In the genomic region with DNA sequence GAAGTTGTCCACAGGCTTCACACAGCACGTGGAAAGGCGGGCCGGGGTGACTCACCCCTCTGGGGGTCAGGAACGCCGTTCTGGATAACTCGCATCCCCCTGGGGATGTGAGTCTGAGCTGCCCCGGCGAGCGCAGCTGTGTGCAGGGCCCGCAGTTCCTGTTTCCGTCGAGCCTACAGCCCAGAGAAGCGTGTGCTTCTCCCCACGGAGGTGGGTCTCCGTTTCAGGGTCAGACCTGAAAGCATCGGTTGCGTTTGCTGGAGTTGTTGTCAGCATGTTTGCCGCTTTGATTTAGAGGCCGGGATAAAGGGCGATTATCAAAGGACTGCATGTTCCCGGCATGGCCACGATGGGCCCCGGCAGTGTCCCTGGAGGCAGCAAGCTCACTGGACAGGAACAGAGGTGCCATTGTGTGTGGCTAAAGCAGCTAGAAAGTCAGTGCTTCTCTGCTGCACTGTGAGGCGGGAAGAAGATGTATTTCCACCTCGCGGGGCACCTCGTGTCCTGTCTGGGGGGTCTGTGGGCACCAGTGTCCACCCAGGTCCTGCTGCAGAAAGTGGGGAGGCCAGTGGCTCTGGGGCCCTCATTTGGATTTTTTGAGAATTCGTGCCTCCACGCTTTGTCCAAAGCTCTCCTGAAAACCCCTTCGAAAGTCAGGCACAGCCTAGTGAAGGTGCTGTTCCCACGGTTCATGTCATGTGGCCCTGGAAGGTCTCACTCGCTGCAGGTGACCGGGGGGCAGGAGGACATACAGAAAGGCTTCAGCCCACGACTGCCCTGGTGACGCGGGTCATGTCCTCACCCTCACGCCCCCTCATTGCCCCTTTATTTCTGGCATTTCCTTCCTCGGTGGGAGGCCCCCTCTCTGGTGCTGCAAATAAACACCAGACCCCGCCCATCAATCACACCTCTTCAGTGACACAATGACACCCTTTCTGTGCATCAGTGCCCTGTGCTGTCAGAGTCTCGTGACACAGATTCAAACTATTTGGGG, we compare ENCODE assay signal across 1 cellular context.
TF ChIP-seq lines count a peak whose summit lies in the region.

No MANE protein-coding gene starts in this region.

TF ChIP-seq in HepG2, 621 proteins besides CTCF, POLR2A, EP300 and RAD21 (continued from another document and continues in another):
- TF ChIP-seq ZKSCAN8 (CRISPR knock-in tag; IDR thresholded peaks at IDR 0.05; ENCODE audit: borderline replicate concordance) (no peak), KAT7 (CRISPR knock-in tag; IDR thresholded peaks at IDR 0.05; ENCODE audit: borderline replicate concordance) (no peak), ZBTB26 (CRISPR knock-in tag; IDR thresholded peaks at IDR 0.05; ENCODE audit: borderline replicate concordance) (peak; percentile 20; the same call in 1 of the 2 replicates), TOE1 (CRISPR knock-in tag; IDR thresholded peaks at IDR 0.05) (no peak), RELA (CRISPR knock-in tag; IDR thresholded peaks at IDR 0.05) (0 out of 2 replicates have a peak, but pooled peaks have one; percentile 18), SYNCRIP (IDR thresholded peaks at IDR 0.05; ENCODE audit: insufficient read depth, low read depth, low read length) (no peak), BCL6 (CRISPR knock-in tag; IDR thresholded peaks at IDR 0.05) (0 out of 2 replicates have a peak, but pooled peaks have one; percentile 19), JUND (CRISPR knock-in tag; IDR thresholded peaks at IDR 0.05) (0 out of 2 replicates have a peak, but pooled peaks have one; percentile 42), ZNF570 (CRISPR knock-in tag; IDR thresholded peaks at IDR 0.05; ENCODE audit: borderline replicate concordance) (no peak), NRL (CRISPR knock-in tag; IDR thresholded peaks at IDR 0.05; ENCODE audit: borderline replicate concordance) (no peak; the same call in 1 of the 2 replicates), YEATS2 (CRISPR knock-in tag; IDR thresholded peaks at IDR 0.05; ENCODE audit: borderline replicate concordance) (no peak), ZFYVE20 (CRISPR knock-in tag; IDR thresholded peaks at IDR 0.05; ENCODE audit: borderline replicate concordance, low read depth) (no peak), MYC (CRISPR knock-in tag; IDR thresholded peaks at IDR 0.05; ENCODE audit: borderline replicate concordance) (peak; percentile 24; the same call in 1 of the 2 replicates), THAP7 (CRISPR knock-in tag; IDR thresholded peaks at IDR 0.05) (peak; percentile 56; the same call in 1 of the 2 replicates), ZFP91 (CRISPR knock-in tag; IDR thresholded peaks at IDR 0.05; ENCODE audit: borderline replicate concordance) (peak; percentile 13; the same call in 1 of the 2 replicates), ZNF549 (CRISPR knock-in tag; IDR thresholded peaks at IDR 0.05) (no peak), ATM (IDR thresholded peaks at IDR 0.05; ENCODE audit: borderline replicate concordance) (no peak), ZNF329 (CRISPR knock-in tag; IDR thresholded peaks at IDR 0.05; ENCODE audit: low read depth) (no peak), ZNF781 (CRISPR knock-in tag; IDR thresholded peaks at IDR 0.05; ENCODE audit: borderline replicate concordance, not compliant biosample characterization) (no peak), SMARCE1 (IDR thresholded peaks at IDR 0.05; ENCODE audit: borderline replicate concordance) (no peak), ZNF446 (CRISPR knock-in tag; IDR thresholded peaks at IDR 0.05) (no peak), SP1 (IDR thresholded peaks at IDR 0.05) (no peak), SP1 (CRISPR knock-in tag; IDR thresholded peaks at IDR 0.05) (peak; percentile 12; the same call in 1 of the 2 replicates), ZNF451 (CRISPR knock-in tag; IDR thresholded peaks at IDR 0.05) (peak; percentile 40; the same call in 1 of the 2 replicates), ZBTB21 (CRISPR knock-in tag; IDR thresholded peaks at IDR 0.05) (no peak), GATAD1 (CRISPR knock-in tag; IDR thresholded peaks at IDR 0.05) (no peak), HMG20A (CRISPR knock-in tag; IDR thresholded peaks at IDR 0.05; ENCODE audit: borderline replicate concordance) (peak; percentile 62; the same call in 1 of the 2 replicates), ZNF263 (CRISPR knock-in tag; IDR thresholded peaks at IDR 0.05) (no peak; the same call in 1 of the 2 replicates), AHR (CRISPR knock-in tag; IDR thresholded peaks at IDR 0.05) (peak; percentile 54; the same call in 1 of the 2 replicates), MAFK (conservative IDR thresholded peaks at IDR 0.05 in 1 of 2, IDR thresholded peaks at IDR 0.05 in 1 of 2; ENCODE audit: low read length in 2 of 2) (no peak), ZSCAN29 (CRISPR knock-in tag; conservative IDR thresholded peaks at IDR 0.05) (0 out of 2 replicates have a peak, but pooled peaks have one; percentile 48), ZNF136 (CRISPR knock-in tag; IDR thresholded peaks at IDR 0.05; ENCODE audit: low read depth) (0 out of 2 replicates have a peak, but pooled peaks have one; percentile 48), LCORL (IDR thresholded peaks at IDR 0.05) (no peak), LCORL (CRISPR knock-in tag; IDR thresholded peaks at IDR 0.05) (peak; percentile 29; the same call in 1 of the 2 replicates), RORA (CRISPR knock-in tag; IDR thresholded peaks at IDR 0.05) (no peak), ZNF746 (CRISPR knock-in tag; IDR thresholded peaks at IDR 0.05) (no peak), ZNF430 (CRISPR knock-in tag; IDR thresholded peaks at IDR 0.05) (no peak; the same call in 1 of the 2 replicates), HDAC1 (CRISPR knock-in tag; IDR thresholded peaks at IDR 0.05) (peak; percentile 30; the same call in 1 of the 2 replicates)
- TF ChIP-seq, protein P1, sequence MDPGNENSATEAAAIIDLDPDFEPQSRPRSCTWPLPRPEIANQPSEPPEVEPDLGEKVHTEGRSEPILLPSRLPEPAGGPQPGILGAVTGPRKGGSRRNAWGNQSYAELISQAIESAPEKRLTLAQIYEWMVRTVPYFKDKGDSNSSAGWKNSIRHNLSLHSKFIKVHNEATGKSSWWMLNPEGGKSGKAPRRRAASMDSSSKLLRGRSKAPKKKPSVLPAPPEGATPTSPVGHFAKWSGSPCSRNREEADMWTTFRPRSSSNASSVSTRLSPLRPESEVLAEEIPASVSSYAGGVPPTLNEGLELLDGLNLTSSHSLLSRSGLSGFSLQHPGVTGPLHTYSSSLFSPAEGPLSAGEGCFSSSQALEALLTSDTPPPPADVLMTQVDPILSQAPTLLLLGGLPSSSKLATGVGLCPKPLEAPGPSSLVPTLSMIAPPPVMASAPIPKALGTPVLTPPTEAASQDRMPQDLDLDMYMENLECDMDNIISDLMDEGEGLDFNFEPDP (CRISPR knock-in tag; conservative IDR thresholded peaks at IDR 0.05) = 0 out of 2 replicates have a peak, but pooled peaks have one; percentile 41
- TF ChIP-seq, protein P2, sequence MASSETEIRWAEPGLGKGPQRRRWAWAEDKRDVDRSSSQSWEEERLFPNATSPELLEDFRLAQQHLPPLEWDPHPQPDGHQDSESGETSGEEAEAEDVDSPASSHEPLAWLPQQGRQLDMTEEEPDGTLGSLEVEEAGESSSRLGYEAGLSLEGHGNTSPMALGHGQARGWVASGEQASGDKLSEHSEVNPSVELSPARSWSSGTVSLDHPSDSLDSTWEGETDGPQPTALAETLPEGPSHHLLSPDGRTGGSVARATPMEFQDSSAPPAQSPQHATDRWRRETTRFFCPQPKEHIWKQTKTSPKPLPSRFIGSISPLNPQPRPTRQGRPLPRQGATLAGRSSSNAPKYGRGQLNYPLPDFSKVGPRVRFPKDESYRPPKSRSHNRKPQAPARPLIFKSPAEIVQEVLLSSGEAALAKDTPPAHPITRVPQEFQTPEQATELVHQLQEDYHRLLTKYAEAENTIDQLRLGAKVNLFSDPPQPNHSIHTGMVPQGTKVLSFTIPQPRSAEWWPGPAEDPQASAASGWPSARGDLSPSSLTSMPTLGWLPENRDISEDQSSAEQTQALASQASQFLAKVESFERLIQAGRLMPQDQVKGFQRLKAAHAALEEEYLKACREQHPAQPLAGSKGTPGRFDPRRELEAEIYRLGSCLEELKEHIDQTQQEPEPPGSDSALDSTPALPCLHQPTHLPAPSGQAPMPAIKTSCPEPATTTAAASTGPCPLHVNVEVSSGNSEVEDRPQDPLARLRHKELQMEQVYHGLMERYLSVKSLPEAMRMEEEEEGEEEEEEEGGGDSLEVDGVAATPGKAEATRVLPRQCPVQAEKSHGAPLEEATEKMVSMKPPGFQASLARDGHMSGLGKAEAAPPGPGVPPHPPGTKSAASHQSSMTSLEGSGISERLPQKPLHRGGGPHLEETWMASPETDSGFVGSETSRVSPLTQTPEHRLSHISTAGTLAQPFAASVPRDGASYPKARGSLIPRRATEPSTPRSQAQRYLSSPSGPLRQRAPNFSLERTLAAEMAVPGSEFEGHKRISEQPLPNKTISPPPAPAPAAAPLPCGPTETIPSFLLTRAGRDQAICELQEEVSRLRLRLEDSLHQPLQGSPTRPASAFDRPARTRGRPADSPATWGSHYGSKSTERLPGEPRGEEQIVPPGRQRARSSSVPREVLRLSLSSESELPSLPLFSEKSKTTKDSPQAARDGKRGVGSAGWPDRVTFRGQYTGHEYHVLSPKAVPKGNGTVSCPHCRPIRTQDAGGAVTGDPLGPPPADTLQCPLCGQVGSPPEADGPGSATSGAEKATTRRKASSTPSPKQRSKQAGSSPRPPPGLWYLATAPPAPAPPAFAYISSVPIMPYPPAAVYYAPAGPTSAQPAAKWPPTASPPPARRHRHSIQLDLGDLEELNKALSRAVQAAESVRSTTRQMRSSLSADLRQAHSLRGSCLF (CRISPR knock-in tag; IDR thresholded peaks at IDR 0.05; ENCODE audit: borderline replicate concordance) = no peak
- TF ChIP-seq, protein P3, sequence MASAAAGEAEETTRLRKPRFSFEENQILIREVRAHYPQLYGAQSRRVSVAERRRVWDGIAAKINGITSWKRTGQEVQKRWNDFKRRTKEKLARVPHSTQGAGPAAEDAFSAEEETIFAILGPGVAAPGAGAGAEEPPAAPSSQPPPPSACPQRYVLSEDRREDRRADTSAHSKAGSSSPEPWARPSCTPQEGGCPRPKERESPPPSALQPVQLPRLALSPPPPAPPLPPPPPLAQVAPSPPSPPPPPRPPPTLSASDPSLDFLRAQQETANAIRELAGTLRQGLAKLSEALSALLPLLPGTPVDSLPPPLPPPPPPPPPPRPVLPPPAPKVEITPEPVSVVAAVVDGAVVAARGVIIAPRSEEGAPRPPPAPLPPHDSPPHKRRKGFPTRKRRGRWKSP (CRISPR knock-in tag; IDR thresholded peaks at IDR 0.05) = no peak
- TF ChIP-seq, protein P4, sequence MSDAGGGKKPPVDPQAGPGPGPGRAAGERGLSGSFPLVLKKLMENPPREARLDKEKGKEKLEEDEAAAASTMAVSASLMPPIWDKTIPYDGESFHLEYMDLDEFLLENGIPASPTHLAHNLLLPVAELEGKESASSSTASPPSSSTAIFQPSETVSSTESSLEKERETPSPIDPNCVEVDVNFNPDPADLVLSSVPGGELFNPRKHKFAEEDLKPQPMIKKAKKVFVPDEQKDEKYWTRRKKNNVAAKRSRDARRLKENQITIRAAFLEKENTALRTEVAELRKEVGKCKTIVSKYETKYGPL (CRISPR knock-in tag; IDR thresholded peaks at IDR 0.05) = no peak
- TF ChIP-seq, protein P5, sequence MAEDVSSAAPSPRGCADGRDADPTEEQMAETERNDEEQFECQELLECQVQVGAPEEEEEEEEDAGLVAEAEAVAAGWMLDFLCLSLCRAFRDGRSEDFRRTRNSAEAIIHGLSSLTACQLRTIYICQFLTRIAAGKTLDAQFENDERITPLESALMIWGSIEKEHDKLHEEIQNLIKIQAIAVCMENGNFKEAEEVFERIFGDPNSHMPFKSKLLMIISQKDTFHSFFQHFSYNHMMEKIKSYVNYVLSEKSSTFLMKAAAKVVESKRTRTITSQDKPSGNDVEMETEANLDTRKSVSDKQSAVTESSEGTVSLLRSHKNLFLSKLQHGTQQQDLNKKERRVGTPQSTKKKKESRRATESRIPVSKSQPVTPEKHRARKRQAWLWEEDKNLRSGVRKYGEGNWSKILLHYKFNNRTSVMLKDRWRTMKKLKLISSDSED (CRISPR knock-in tag; IDR thresholded peaks at IDR 0.05) = no peak
